ENCODE assay signal across 1 cellular context in the genomic region with DNA sequence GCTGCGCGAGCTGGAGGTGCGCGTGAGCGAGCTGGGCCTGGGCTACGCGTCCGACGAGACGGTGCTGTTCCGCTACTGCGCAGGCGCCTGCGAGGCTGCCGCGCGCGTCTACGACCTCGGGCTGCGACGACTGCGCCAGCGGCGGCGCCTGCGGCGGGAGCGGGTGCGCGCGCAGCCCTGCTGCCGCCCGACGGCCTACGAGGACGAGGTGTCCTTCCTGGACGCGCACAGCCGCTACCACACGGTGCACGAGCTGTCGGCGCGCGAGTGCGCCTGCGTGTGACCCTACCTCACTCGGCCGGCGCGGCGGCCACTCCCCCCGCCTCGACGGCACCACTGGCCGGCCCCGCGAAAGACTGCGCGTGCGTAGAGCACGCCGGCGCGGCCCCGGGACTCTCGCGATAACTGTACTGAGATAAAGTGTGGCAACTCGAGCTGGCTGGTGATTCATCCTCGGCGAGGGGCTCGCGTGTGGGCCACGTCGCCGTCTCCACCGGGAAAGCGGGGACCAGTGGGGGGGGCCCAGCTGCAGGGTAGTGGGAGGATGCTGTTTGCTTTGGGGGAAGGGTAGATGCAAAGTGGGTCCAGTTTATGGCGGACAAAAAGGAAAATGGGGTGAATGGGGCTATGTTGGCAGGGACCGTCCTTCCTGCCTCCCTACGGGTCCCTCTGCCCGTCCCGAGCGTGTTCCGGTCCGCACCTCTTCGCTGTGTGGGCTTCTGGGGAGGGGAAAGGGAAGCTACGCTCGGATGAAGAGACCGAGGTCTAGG.
A peak's percentile ranks its signal among the peaks of the same experiment; 100 is the strongest.
TF ChIP-seq lines count a peak whose summit lies in the region.

No MANE protein-coding gene starts in this region.

TF ChIP-seq in HEK293, 187 proteins besides CTCF, POLR2A, EP300 and RAD21 (continued from another document and continues in another):
- TF ChIP-seq, protein P1, sequence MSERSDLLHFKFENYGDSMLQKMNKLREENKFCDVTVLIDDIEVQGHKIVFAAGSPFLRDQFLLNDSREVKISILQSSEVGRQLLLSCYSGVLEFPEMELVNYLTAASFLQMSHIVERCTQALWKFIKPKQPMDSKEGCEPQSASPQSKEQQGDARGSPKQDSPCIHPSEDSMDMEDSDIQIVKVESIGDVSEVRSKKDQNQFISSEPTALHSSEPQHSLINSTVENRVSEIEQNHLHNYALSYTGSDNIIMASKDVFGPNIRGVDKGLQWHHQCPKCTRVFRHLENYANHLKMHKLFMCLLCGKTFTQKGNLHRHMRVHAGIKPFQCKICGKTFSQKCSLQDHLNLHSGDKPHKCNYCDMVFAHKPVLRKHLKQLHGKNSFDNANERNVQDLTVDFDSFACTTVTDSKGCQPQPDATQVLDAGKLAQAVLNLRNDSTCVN (tag by site-specific recombination; optimal IDR thresholded peaks at IDR 0.05) = peak; percentile 96
- TF ChIP-seq TRIM28 (IDR thresholded peaks at IDR 0.05; ENCODE audit: borderline replicate concordance, low read length) (no peak), OVOL3 (tag by site-specific recombination; IDR thresholded peaks at IDR 0.05) (no peak), ZNF670 (tag by site-specific recombination; IDR thresholded peaks at IDR 0.05; ENCODE audit: low read depth) (no peak), ZNF768 (tag by site-specific recombination; IDR thresholded peaks at IDR 0.05) (no peak), BCL11A (tag by site-specific recombination; IDR thresholded peaks at IDR 0.05; ENCODE audit: low read depth) (no peak), ZNF792 (tag by site-specific recombination; IDR thresholded peaks at IDR 0.05) (0 out of 2 replicates have a peak, but pooled peaks have one; percentile 26), ZNF626 (tag by site-specific recombination; IDR thresholded peaks at IDR 0.05) (no peak), BCL11B (tag by site-specific recombination; IDR thresholded peaks at IDR 0.05; ENCODE audit: low read depth) (no peak; the same call in 1 of the 2 replicates), ZNF354C (tag by site-specific recombination; IDR thresholded peaks at IDR 0.05; ENCODE audit: borderline replicate concordance, low read depth) (no peak), OSR2 (tag by site-specific recombination; IDR thresholded peaks at IDR 0.05) (no peak), ZNF488 (tag by site-specific recombination; IDR thresholded peaks at IDR 0.05) (no peak), ZIC2 (tag by site-specific recombination; IDR thresholded peaks at IDR 0.05) (peak; percentile 47; the same call in 1 of the 2 replicates), ZNF645 (tag by site-specific recombination; IDR thresholded peaks at IDR 0.05) (0 out of 2 replicates have a peak, but pooled peaks have one; percentile 86), ZNF121 (tag by site-specific recombination; IDR thresholded peaks at IDR 0.05) (peak; percentile 72), ZBTB17 (tag by site-specific recombination; IDR thresholded peaks at IDR 0.05) (peak; percentile 68), ZNF239 (tag by site-specific recombination; IDR thresholded peaks at IDR 0.05) (no peak), ZNF223 (tag by site-specific recombination; IDR thresholded peaks at IDR 0.05) (no peak), ZNF157 (tag by site-specific recombination; IDR thresholded peaks at IDR 0.05) (0 out of 2 replicates have a peak, but pooled peaks have one; percentile 25), AEBP2 (tag by site-specific recombination; IDR thresholded peaks at IDR 0.05; ENCODE audit: borderline replicate concordance) (no peak), RBAK (tag by site-specific recombination; IDR thresholded peaks at IDR 0.05) (no peak), ZNF221 (tag by site-specific recombination; IDR thresholded peaks at IDR 0.05; ENCODE audit: borderline replicate concordance) (no peak), ZNF184 (tag by site-specific recombination; IDR thresholded peaks at IDR 0.05) (no peak), ZNF404 (tag by site-specific recombination; IDR thresholded peaks at IDR 0.05) (no peak), KLF8 (tag by site-specific recombination; IDR thresholded peaks at IDR 0.05) (peak; percentile 91), ZNF114 (tag by site-specific recombination; IDR thresholded peaks at IDR 0.05) (no peak), ZNF391 (tag by site-specific recombination; IDR thresholded peaks at IDR 0.05; ENCODE audit: borderline replicate concordance, low read depth) (peak; percentile 93; the same call in 1 of the 2 replicates), IKZF3 (tag by site-specific recombination; IDR thresholded peaks at IDR 0.05) (no peak), ZNF610 (tag by site-specific recombination; IDR thresholded peaks at IDR 0.05; ENCODE audit: borderline replicate concordance) (peak; percentile 64; the same call in 1 of the 2 replicates), ZSCAN5A (tag by site-specific recombination; IDR thresholded peaks at IDR 0.05) (0 out of 2 replicates have a peak, but pooled peaks have one; percentile 52), SP3 (tag by site-specific recombination; IDR thresholded peaks at IDR 0.05) (peak; percentile 36; the same call in 1 of the 2 replicates), REPIN1 (tag by site-specific recombination; IDR thresholded peaks at IDR 0.05; ENCODE audit: low read depth) (no peak; the same call in 1 of the 2 replicates), FEZF1 (tag by site-specific recombination; IDR thresholded peaks at IDR 0.05) (no peak), ZSCAN30 (tag by site-specific recombination; IDR thresholded peaks at IDR 0.05) (no peak), ZNF707 (tag by site-specific recombination; IDR thresholded peaks at IDR 0.05) (no peak), SETDB1 (IDR thresholded peaks at IDR 0.05; ENCODE audit: insufficient read length, low read length) (peak; percentile 35), ZNF48 (tag by site-specific recombination; IDR thresholded peaks at IDR 0.05) (no peak), ZNF202 (tag by site-specific recombination; IDR thresholded peaks at IDR 0.05; ENCODE audit: borderline replicate concordance) (no peak), ZNF280C (tag by site-specific recombination; IDR thresholded peaks at IDR 0.05) (no peak), EGR2 (tag by site-specific recombination; IDR thresholded peaks at IDR 0.05; ENCODE audit: low read depth) (peak; percentile 72), ZNF416 (tag by site-specific recombination; IDR thresholded peaks at IDR 0.05) (no peak), ZBTB10 (tag by site-specific recombination; IDR thresholded peaks at IDR 0.05) (peak; percentile 98), ZNF169 (tag by site-specific recombination; IDR thresholded peaks at IDR 0.05) (0 out of 2 replicates have a peak, but pooled peaks have one; percentile 65), ZBTB20 (tag by site-specific recombination; IDR thresholded peaks at IDR 0.05) (peak; percentile 35; the same call in 1 of the 2 replicates), SP2 (tag by site-specific recombination; IDR thresholded peaks at IDR 0.05) (peak; percentile 42), TCF7L2 (IDR thresholded peaks at IDR 0.05; ENCODE audit: borderline replicate concordance, low read depth, low read length) (no peak), ZNF2 (tag by site-specific recombination; IDR thresholded peaks at IDR 0.05) (peak; percentile 97)
- TF ChIP-seq, protein P2, sequence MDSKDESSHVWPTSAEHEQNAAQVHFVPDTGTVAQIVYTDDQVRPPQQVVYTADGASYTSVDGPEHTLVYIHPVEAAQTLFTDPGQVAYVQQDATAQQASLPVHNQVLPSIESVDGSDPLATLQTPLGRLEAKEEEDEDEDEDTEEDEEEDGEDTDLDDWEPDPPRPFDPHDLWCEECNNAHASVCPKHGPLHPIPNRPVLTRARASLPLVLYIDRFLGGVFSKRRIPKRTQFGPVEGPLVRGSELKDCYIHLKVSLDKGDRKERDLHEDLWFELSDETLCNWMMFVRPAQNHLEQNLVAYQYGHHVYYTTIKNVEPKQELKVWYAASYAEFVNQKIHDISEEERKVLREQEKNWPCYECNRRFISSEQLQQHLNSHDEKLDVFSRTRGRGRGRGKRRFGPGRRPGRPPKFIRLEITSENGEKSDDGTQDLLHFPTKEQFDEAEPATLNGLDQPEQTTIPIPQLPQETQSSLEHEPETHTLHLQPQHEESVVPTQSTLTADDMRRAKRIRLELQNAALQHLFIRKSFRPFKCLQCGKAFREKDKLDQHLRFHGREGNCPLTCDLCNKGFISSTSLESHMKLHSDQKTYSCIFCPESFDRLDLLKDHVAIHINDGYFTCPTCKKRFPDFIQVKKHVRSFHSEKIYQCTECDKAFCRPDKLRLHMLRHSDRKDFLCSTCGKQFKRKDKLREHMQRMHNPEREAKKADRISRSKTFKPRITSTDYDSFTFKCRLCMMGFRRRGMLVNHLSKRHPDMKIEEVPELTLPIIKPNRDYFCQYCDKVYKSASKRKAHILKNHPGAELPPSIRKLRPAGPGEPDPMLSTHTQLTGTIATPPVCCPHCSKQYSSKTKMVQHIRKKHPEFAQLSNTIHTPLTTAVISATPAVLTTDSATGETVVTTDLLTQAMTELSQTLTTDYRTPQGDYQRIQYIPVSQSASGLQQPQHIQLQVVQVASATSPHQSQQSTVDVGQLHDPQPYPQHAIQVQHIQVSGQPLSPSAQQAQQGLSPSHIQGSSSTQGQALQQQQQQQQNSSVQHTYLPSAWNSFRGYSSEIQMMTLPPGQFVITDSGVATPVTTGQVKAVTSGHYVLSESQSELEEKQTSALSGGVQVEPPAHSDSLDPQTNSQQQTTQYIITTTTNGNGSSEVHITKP (tag by site-specific recombination; IDR thresholded peaks at IDR 0.05) = peak; percentile 58
